In genomic region chr1:43147625-43148319, GRCh38 we compare ENCODE assay signal across 1 cellular context.
A peak's percentile ranks its signal among the peaks of the same experiment; 100 is the strongest.
TF ChIP-seq lines count a peak whose summit lies in the region.

No MANE protein-coding gene starts in this region.

TF ChIP-seq in HEK293, 187 proteins besides CTCF, POLR2A, EP300 and RAD21 (continued from another document and continues in another):
- no peak for TF ChIP-seq REPIN1 (tag by site-specific recombination; IDR thresholded peaks at IDR 0.05; ENCODE audit: low read depth)
- TF ChIP-seq ZNF202 (tag by site-specific recombination; IDR thresholded peaks at IDR 0.05; ENCODE audit: borderline replicate concordance): no peak
- TF ChIP-seq ZNF423 (tag by site-specific recombination; IDR thresholded peaks at IDR 0.05): no peak
- no peak for TF ChIP-seq ZNF362 (tag by site-specific recombination; IDR thresholded peaks at IDR 0.05)
- no peak for TF ChIP-seq ZNF791 (tag by site-specific recombination; IDR thresholded peaks at IDR 0.05)
- no peak for TF ChIP-seq GLI4 (tag by site-specific recombination; IDR thresholded peaks at IDR 0.05)
- TF ChIP-seq ZNF16 (tag by site-specific recombination; IDR thresholded peaks at IDR 0.05; ENCODE audit: low read depth): no peak
- TF ChIP-seq GLIS1 (tag by site-specific recombination; IDR thresholded peaks at IDR 0.05): peak; percentile 69
- no peak for TF ChIP-seq MZF1 (tag by site-specific recombination; IDR thresholded peaks at IDR 0.05; ENCODE audit: borderline replicate concordance)
- no peak for TF ChIP-seq ZNF416 (tag by site-specific recombination; IDR thresholded peaks at IDR 0.05)
- 0 out of 2 replicates have a peak, but pooled peaks have one; percentile 20 for TF ChIP-seq WT1 (tag by site-specific recombination; IDR thresholded peaks at IDR 0.05)
- no peak for TF ChIP-seq ZSCAN5A (tag by site-specific recombination; IDR thresholded peaks at IDR 0.05)
- TF ChIP-seq YY1 (tag by site-specific recombination; IDR thresholded peaks at IDR 0.05): no peak
- no peak for TF ChIP-seq HIC1 (tag by site-specific recombination; IDR thresholded peaks at IDR 0.05)
- TF ChIP-seq ZNF544 (tag by site-specific recombination; IDR thresholded peaks at IDR 0.05): no peak
- 0 out of 2 replicates have a peak, but pooled peaks have one; percentile 27 for TF ChIP-seq YY2 (tag by site-specific recombination; IDR thresholded peaks at IDR 0.05)
- TF ChIP-seq ZSCAN30 (tag by site-specific recombination; IDR thresholded peaks at IDR 0.05): no peak
- TF ChIP-seq ZNF473 (tag by site-specific recombination; IDR thresholded peaks at IDR 0.05): no peak
- TF ChIP-seq BCL6B (tag by site-specific recombination; IDR thresholded peaks at IDR 0.05): peak; percentile 48; the same call in 1 of the 2 replicates
- no peak for TF ChIP-seq HOXD13 (CRISPR knock-in tag; IDR thresholded peaks at IDR 0.05; ENCODE audit: borderline replicate concordance)
- peak; percentile 100 for TF ChIP-seq MYNN (tag by site-specific recombination; IDR thresholded peaks at IDR 0.05; ENCODE audit: borderline replicate concordance)
- no peak for TF ChIP-seq ZBTB44 (tag by site-specific recombination; IDR thresholded peaks at IDR 0.05)
- TF ChIP-seq ZNF560 (tag by site-specific recombination; IDR thresholded peaks at IDR 0.05; ENCODE audit: borderline replicate concordance): no peak
- no peak for TF ChIP-seq OVOL3 (tag by site-specific recombination; IDR thresholded peaks at IDR 0.05)
- TF ChIP-seq ZNF621 (tag by site-specific recombination; IDR thresholded peaks at IDR 0.05): no peak
- no peak for TF ChIP-seq SCRT1 (tag by site-specific recombination; IDR thresholded peaks at IDR 0.05; ENCODE audit: borderline replicate concordance)
- TF ChIP-seq ZNF121 (tag by site-specific recombination; IDR thresholded peaks at IDR 0.05): peak; percentile 79
- TF ChIP-seq ZNF280C (tag by site-specific recombination; IDR thresholded peaks at IDR 0.05): no peak
- no peak for TF ChIP-seq ZBTB1 (tag by site-specific recombination; IDR thresholded peaks at IDR 0.05)
- TF ChIP-seq ZNF155 (tag by site-specific recombination; IDR thresholded peaks at IDR 0.05): no peak
- TF ChIP-seq ZNF561 (tag by site-specific recombination; IDR thresholded peaks at IDR 0.05; ENCODE audit: borderline replicate concordance): peak; percentile 60; the same call in 1 of the 2 replicates
- TF ChIP-seq ZNF140 (tag by site-specific recombination; IDR thresholded peaks at IDR 0.05): no peak
- no peak for TF ChIP-seq ZNF645 (tag by site-specific recombination; IDR thresholded peaks at IDR 0.05)
- TF ChIP-seq ZNF707 (tag by site-specific recombination; IDR thresholded peaks at IDR 0.05): no peak
- TF ChIP-seq INSM2 (tag by site-specific recombination; IDR thresholded peaks at IDR 0.05): no peak
- 0 out of 2 replicates have a peak, but pooled peaks have one; percentile 34 for TF ChIP-seq ZBTB11 (tag by site-specific recombination; conservative IDR thresholded peaks at IDR 0.05; ENCODE audit: low read depth)
- no peak for TF ChIP-seq ZFP37 (tag by site-specific recombination; IDR thresholded peaks at IDR 0.05)
- TF ChIP-seq GFI1B (tag by site-specific recombination; IDR thresholded peaks at IDR 0.05): no peak
- TF ChIP-seq KLF16 (tag by site-specific recombination; IDR thresholded peaks at IDR 0.05): 0 out of 2 replicates have a peak, but pooled peaks have one; percentile 47
- TF ChIP-seq ZBTB17 (tag by site-specific recombination; IDR thresholded peaks at IDR 0.05): peak; percentile 74
- TF ChIP-seq RBAK (tag by site-specific recombination; IDR thresholded peaks at IDR 0.05): no peak
- peak; percentile 54 for TF ChIP-seq ZBTB26 (tag by site-specific recombination; optimal IDR thresholded peaks at IDR 0.05)
